In the genomic region with DNA sequence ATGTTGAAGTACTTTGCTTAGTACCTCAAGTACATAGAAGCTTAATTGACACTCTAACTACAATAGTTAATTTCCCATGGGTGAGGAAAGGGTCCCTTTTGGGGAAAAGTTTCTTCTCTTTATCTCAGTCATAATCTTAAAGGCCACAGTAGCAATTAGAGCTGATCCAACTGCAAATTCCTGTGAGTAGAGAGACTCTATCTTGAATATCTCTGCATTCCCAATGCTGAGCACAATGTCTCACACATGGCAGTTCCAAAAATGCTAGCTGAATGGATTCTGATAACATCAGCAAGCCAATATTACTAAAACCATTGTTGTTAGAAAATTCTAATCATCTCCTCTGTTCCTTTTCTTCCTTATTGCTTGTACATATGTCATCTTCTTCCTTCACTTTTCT, we compare ENCODE assay signal across 8 cellular contexts.
"Had no signal": no experiment of that assay in that cellular context is flagged by ENCODE, and none has a peak within 500 bp of the region (broad histone marks: within the 10 kb centered on the region; RNA-seq: fewer than 3 reads in every experiment).

No MANE protein-coding gene starts in this region.

- ATAC-seq: HCT116 had no signal

- H2AFZ ChIP-seq: GM23248 had no signal

- H3K27ac Mint-ChIP-seq: H9, HFFc6 had no signal

- H3K9ac ChIP-seq: GM23248 had no signal

- H3K27ac ChIP-seq: GM23248 had no signal

- H3K4me3 ChIP-seq: GM23248, HAP-1 had no signal

- H3K9me3 ChIP-seq: HAP-1 had no signal

- H3K9me3 Mint-ChIP-seq: H9, HFFc6 had no signal

- H3K36me3 ChIP-seq: HAP-1 had no signal

- H3K4me3 Mint-ChIP-seq: H9, HFFc6 had no signal

- DNase-seq: GM23248, GOT3, H7, H9, HCEC 1CT, HFFc6 had no signal
